Comparison of ENCODE assay signal across 14 cellular contexts in genomic region chr10:28838908-28839307, GRCh38.
A peak's percentile ranks its signal among the peaks of the same experiment; 100 is the strongest.
DNase-seq lines count a peak whose midpoint lies in the region; ATAC-seq and TF ChIP-seq lines count a peak whose summit lies in the region.
"Had no signal": no experiment of that assay in that cellular context is flagged by ENCODE, and none has a peak within 500 bp of the region (broad histone marks: within the 10 kb centered on the region; RNA-seq: fewer than 3 reads in every experiment).

No MANE protein-coding gene starts in this region.

- peaks cover 22% of the 10 kb centered on the region for H3K4me1 Mint-ChIP-seq in type B pancreatic cell (ENCODE audit: unreplicated experiment)

- H3K27me3 Mint-ChIP-seq in type B pancreatic cell, result peaks cover 3% of the 10 kb centered on the region

- no peak for TF ChIP-seq CTCF in adrenal gland (IDR thresholded peaks at IDR 0.05)
- TF ChIP-seq CTCF in type B pancreatic cell (conservative IDR thresholded peaks at IDR 0.05), result no peak
- no peak for TF ChIP-seq CTCF in gastroesophageal sphincter (IDR thresholded peaks at IDR 0.05)

- ATAC-seq in gastroesophageal sphincter (no peak), GM18867 (IDR thresholded peaks at IDR 0.05; ENCODE audit: unreplicated experiment) (no peak)

- DNase-seq in NCI-H2029 (lab: John Stamatoyannopoulos, UW) (peak; percentile 32), NCI-H2029 treated with DMSO at 0.1 percent for 48 hours (lab: John Stamatoyannopoulos, UW) (no peak), adrenal gland (peak; percentile 20 to 55 (median 31)), islet precursor cell (peak; percentile 57), type B pancreatic cell (ENCODE audit: extremely low spot score, unreplicated experiment) (no peak), NCI-H1105 treated with DMSO at 0.1 percent for 48 hours (lab: John Stamatoyannopoulos, UW) (no peak)
- DNase-seq: ACHN; activated CD4-positive, alpha-beta T cell treated with anti-CD3 and anti-CD28 coated beads, Interleukin-2, amount 50 U/mL, for 48 hours; activated effector memory CD4-positive, alpha-beta T cell treated with Interleukin-2 at 50 U/mL for 16 hours; NCI-H524 treated with DMSO at 0.1 percent for 48 hours; SIG-M5 had no signal

- intact Hi-C loops in adrenal gland (cut with DNase I), result no loop called here

- peak overlapping the region; percentile 27 for H3K4me3 Mint-ChIP-seq in type B pancreatic cell

- no peaks in the 10 kb centered on the region for H3K9me3 Mint-ChIP-seq in type B pancreatic cell

- H3K27me3 ChIP-seq in adrenal gland, result no peaks in the 10 kb centered on the region
- no peaks in the 10 kb centered on the region for H3K27me3 ChIP-seq in gastroesophageal sphincter

- H3K27ac Mint-ChIP-seq in type B pancreatic cell, result no peak overlapping the region

- H3K9me3 ChIP-seq in adrenal gland (replicated peaks in 1 of 3), result no peaks in the 10 kb centered on the region
- H3K9me3 ChIP-seq in gastroesophageal sphincter, result no peaks in the 10 kb centered on the region

- H3K36me3 ChIP-seq in adrenal gland (replicated peaks in 1 of 2) (no peaks in the 10 kb centered on the region), gastroesophageal sphincter (no peaks in the 10 kb centered on the region)

- H3K4me3 ChIP-seq in adrenal gland (no peak overlapping the region), gastroesophageal sphincter (no peak overlapping the region)
- H3K4me3 ChIP-seq: lung had no signal

- no peak for TF ChIP-seq EP300 in gastroesophageal sphincter (IDR thresholded peaks at IDR 0.05)

- H3K4me1 ChIP-seq in adrenal gland (replicated peaks in 1 of 2) (peaks cover 27 to 36% of the 10 kb centered on the region in 2 donors), gastroesophageal sphincter (peaks cover 0 to 18% (median 0%) of the 10 kb centered on the region in 3 donors)

- H3K36me3 Mint-ChIP-seq in type B pancreatic cell, result no peaks in the 10 kb centered on the region

- no peak for TF ChIP-seq POLR2A in adrenal gland (IDR thresholded peaks at IDR 0.05)
- no peak for TF ChIP-seq POLR2A in gastroesophageal sphincter (IDR thresholded peaks at IDR 0.05)

- WGBS in adrenal gland, 4 donors, result 21 to 38% (median 33%) methylated on average over 2 of the region's 2 CpGs
- 69 to 83% methylated on average over 2 of the region's 2 CpGs for WGBS in gastroesophageal sphincter (ENCODE audit: low coverage in 1 of 2), 2 donors

- H3K27ac ChIP-seq in adrenal gland (peak overlapping the region in 3 of 5 donors; percentile 56 to 64 (median 61)), gastroesophageal sphincter (no peak overlapping the region)

Comparison
In these comparisons a context has a peak if more than half of its experiments do, and no peak if none do; other contexts are left out.
1. DNase-seq: peak in NCI-H2029 (single experiment), adrenal gland (7 of 7) and islet precursor cell (single experiment); none in NCI-H2029 treated with DMSO at 0.1 percent for 48 hours (single experiment), type B pancreatic cell (single experiment) and NCI-H1105 treated with DMSO at 0.1 percent for 48 hours (single experiment).
2. H3K27ac ChIP-seq: peak in adrenal gland (3 of 5); none in gastroesophageal sphincter (0 of 4).